ENCODE assay signal across 16 cellular contexts in genomic region chr13:112692586-112692985, GRCh38. TPM values are rescaled to one million over a fixed set of nuclear protein-coding genes. Genes with fewer than 3 reads are reported as not detected.
DNase-seq lines count a peak whose midpoint lies in the region; ATAC-seq, FAIRE-seq and TF ChIP-seq lines count a peak whose summit lies in the region.
"Had no signal": no experiment of that assay in that cellular context is flagged by ENCODE, and none has a peak within 500 bp of the region (broad histone marks: within the 10 kb centered on the region; RNA-seq: fewer than 3 reads in every experiment).

No MANE protein-coding gene starts in this region.

- 0 out of 2 replicates have a peak, but pooled peaks cover 3% of the 10 kb centered on the region for H4K20me1 ChIP-seq in GM12878 (ENCODE audit: control insufficient read depth, insufficient read depth)

- H3K9me3 Mint-ChIP-seq in activated CD4-positive, alpha-beta T cell treated with anti-CD3 and anti-CD28 coated beads, Interleukin-2, amount 10 ng/mL, durations not matched to agents 7 days and 5 days: no peaks in the 10 kb centered on the region
- no peaks in the 10 kb centered on the region for H3K9me3 Mint-ChIP-seq in nephron progenitor cell

- no peaks in the 10 kb centered on the region for H3K27me3 ChIP-seq in GM12878 (replicated peaks in 1 of 2; ENCODE audit: control insufficient read depth in 2 of 2, insufficient read depth in 2 of 2, low read length in 1 of 2)
- H3K27me3 ChIP-seq: colonic mucosa had no signal

- H3K27ac Mint-ChIP-seq in activated CD4-positive, alpha-beta T cell treated with anti-CD3 and anti-CD28 coated beads, Interleukin-2, amount 10 ng/mL, durations not matched to agents 7 days and 5 days: no peak overlapping the region
- H3K27ac Mint-ChIP-seq in nephron progenitor cell: no peak overlapping the region

- peaks cover 0 to 2% of the 10 kb centered on the region in 2 experiments; a peak in 1 of 4 replicates for H3K36me3 ChIP-seq in GM12878 (ENCODE audit: control insufficient read depth in 2 of 2, insufficient read depth in 2 of 2, low read length in 1 of 2)
- H3K36me3 ChIP-seq: colonic mucosa, thoracic aorta had no signal

- no peak overlapping the region for H2AFZ ChIP-seq in GM12878 (ENCODE audit: control insufficient read depth, low read depth, low read length)
- H2AFZ ChIP-seq: parathyroid adenoma had no signal

- TF ChIP-seq CTCF in GM12878 (IDR thresholded peaks at IDR 0.05 in 2 of 3, conservative IDR thresholded peaks at IDR 0.05 in 1 of 3; ENCODE audit: control insufficient read depth in 2 of 3, extremely low read depth in 1 of 3, insufficient read depth in 1 of 3, low read depth in 3 of 3, low read length in 3 of 3) (no peak), nephron progenitor cell (IDR thresholded peaks at IDR 0.05) (no peak), foreskin fibroblast (IDR thresholded peaks at IDR 0.05; ENCODE audit: low read depth, low read length) (no peak)

- H3K4me1 ChIP-seq in GM12878 (ENCODE audit: control insufficient read depth, insufficient read depth, low read length): peaks cover 27% of the 10 kb centered on the region
- H3K4me1 ChIP-seq: colonic mucosa had no signal

- CTCF ChIA-PET in activated CD4-positive, alpha-beta T cell treated with anti-CD3 and anti-CD28 coated beads, Interleukin-2, amount 10 ng/mL, durations not matched to agents 7 days and 5 days (lab: Charles Lee): no interaction called here
- CTCF ChIA-PET in GM12878 (lab: Yijun Ruan, JAX): no interaction called here

- H3K36me3 Mint-ChIP-seq in activated CD4-positive, alpha-beta T cell treated with anti-CD3 and anti-CD28 coated beads, Interleukin-2, amount 10 ng/mL, durations not matched to agents 7 days and 5 days (ENCODE audit: low read depth): peaks cover 6% of the 10 kb centered on the region
- H3K36me3 Mint-ChIP-seq in nephron progenitor cell (ENCODE audit: low read depth): peaks cover 6% of the 10 kb centered on the region

- peaks cover 50% of the 10 kb centered on the region for H3K79me2 ChIP-seq in GM12878 (ENCODE audit: control insufficient read depth, insufficient read depth, low read length)

- SMC1A ChIA-PET in GM12878 (lab: Charles Lee; ENCODE audit: uncharacterized antibody, unreplicated experiment): interaction anchor here (0.6 to 1.3 kb wide), 3 partner anchors 15 to 110 kb away, joined by 3 to 4 read pairs (median 3); no protein-coding TSS in a partner anchor

- peak overlapping the region; percentile 84 for H3K4me3 Mint-ChIP-seq in activated CD4-positive, alpha-beta T cell treated with anti-CD3 and anti-CD28 coated beads, Interleukin-2, amount 10 ng/mL, durations not matched to agents 7 days and 5 days
- H3K4me3 Mint-ChIP-seq in nephron progenitor cell: peak overlapping the region; percentile 95

- intact Hi-C loops in GM12878 (cut with micrococcal nuclease; ENCODE audit: unreplicated experiment): no loop called here

- FAIRE-seq in H54 (lab: Jason Lieb, UNC): peak; percentile 38
- no peak for FAIRE-seq in GM12878 (lab: Jason Lieb, UNC)
- FAIRE-seq: A549, HTR-8/SVneo had no signal

- no peak overlapping the region; the same call in 1 of the 2 replicates for H3K9ac ChIP-seq in GM12878 (ENCODE audit: control insufficient read depth, insufficient read depth, low read length)
- H3K9ac ChIP-seq: parathyroid adenoma had no signal

- no peak for DNase-seq in activated CD4-positive, alpha-beta T cell treated with anti-CD3 and anti-CD28 coated beads, Interleukin-2, amount 10 ng/mL, durations not matched to agents 7 days and 5 days
- no peak for DNase-seq in activated CD4-positive, alpha-beta T cell treated with anti-CD3 and anti-CD28 coated beads for 1 hour
- DNase-seq in H54 (ENCODE audit: insufficient read length, low spot score) (no peak), GM12878 (ENCODE audit: low read depth, low spot score) (no peak), nephron progenitor cell (no peak), foreskin fibroblast (no peak), anterior cingulate cortex (lab: John Stamatoyannopoulos, UW) (no peak)
- DNase-seq: colonic mucosa, DMS 273 treated with DMSO at 0.1 percent for 48 hours, NCI-H1105 treated with DMSO at 0.1 percent for 48 hours, OCI-M1 had no signal

- RAD21 ChIA-PET in GM12878 (lab: Charles Lee; ENCODE audit: unreplicated experiment): interaction anchor here (2.0 kb wide), 1 partner anchor 181 kb away, joined by 7 read pairs; no protein-coding TSS in a partner anchor

- H3K4me1 Mint-ChIP-seq in activated CD4-positive, alpha-beta T cell treated with anti-CD3 and anti-CD28 coated beads, Interleukin-2, amount 10 ng/mL, durations not matched to agents 7 days and 5 days: peaks cover 48% of the 10 kb centered on the region
- H3K4me1 Mint-ChIP-seq in nephron progenitor cell: peaks cover 56% of the 10 kb centered on the region

- 0 out of 2 replicates have a peak overlapping the region, but pooled peaks have one; percentile 19 for H3K27ac ChIP-seq in GM12878 (ENCODE audit: control insufficient read depth, insufficient read depth)
- H3K27ac ChIP-seq: A549, colonic mucosa, thoracic aorta had no signal

- TF ChIP-seq RAD21 in GM12878 (IDR thresholded peaks at IDR 0.05; ENCODE audit: insufficient read depth, low read depth, low read length): no peak

- H3K4me3 ChIP-seq in GM12878: peak overlapping the region; percentile 75; the same call in 1 of the 2 replicates
- H3K4me3 ChIP-seq in foreskin fibroblast (ENCODE audit: low read depth in 1 of 2, low read length in 2 of 2): no peak overlapping the region
- H3K4me3 ChIP-seq: colonic mucosa had no signal

- peak overlapping the region; percentile 70; the same call in 1 of the 2 replicates for H3K4me2 ChIP-seq in GM12878 (ENCODE audit: control insufficient read depth, insufficient read depth)

- ATAC-seq in GM12878: no peak
- no peak for ATAC-seq in HG03025 (IDR thresholded peaks at IDR 0.05; ENCODE audit: low FRiP score, unreplicated experiment)
- ATAC-seq: A549 had no signal

- in situ Hi-C loops in GM12878 (cut with MboI): loop anchor here (5.0 kb wide), 1 partner anchor 180 kb away; no protein-coding TSS in a partner anchor

- BruUV-seq in GM12878 (replicated peaks; lab: Mats Ljungman, UMichigan): TSS peak; percentile 29

- no peak for TF ChIP-seq POLR2A in H54 (IDR thresholded peaks at IDR 0.05; ENCODE audit: low read depth, low read length)
- no peak for TF ChIP-seq POLR2A in GM12878 (IDR thresholded peaks at IDR 0.05; ENCODE audit: low read depth, low read length)

- TF ChIP-seq EP300 in GM12878 (IDR thresholded peaks at IDR 0.05; ENCODE audit: borderline replicate concordance in 1 of 2, control insufficient read depth in 1 of 2, low read depth in 2 of 2, low read length in 2 of 2): no peak

- WGBS in GM12878 (ENCODE audit: insufficient coverage, insufficient replicate concordance, low lambda C conversion rate, missing lambda C conversion rate): 93% methylated on average over 5 of the region's 5 CpGs

- H3K9me3 ChIP-seq in GM12878 (replicated peaks; ENCODE audit: control insufficient read depth, insufficient read depth, low read length): no peaks in the 10 kb centered on the region
- H3K9me3 ChIP-seq: A549, colonic mucosa, thoracic aorta had no signal

- POLR2A ChIA-PET in activated CD4-positive, alpha-beta T cell treated with anti-CD3 and anti-CD28 coated beads, Interleukin-2, amount 10 ng/mL, durations not matched to agents 7 days and 5 days (lab: Charles Lee): no interaction called here
- POLR2A ChIA-PET in GM12878 (lab: Charles Lee): no interaction called here

- no peaks in the 10 kb centered on the region for H3K27me3 Mint-ChIP-seq in activated CD4-positive, alpha-beta T cell treated with anti-CD3 and anti-CD28 coated beads, Interleukin-2, amount 10 ng/mL, durations not matched to agents 7 days and 5 days
- H3K27me3 Mint-ChIP-seq in nephron progenitor cell (ENCODE audit: low read depth, poor library complexity): no peaks in the 10 kb centered on the region

TF ChIP-seq in GM12878, 131 proteins besides CTCF, POLR2A, EP300 and RAD21:
- TF ChIP-seq NKRF (conservative IDR thresholded peaks at IDR 0.05) (no peak), NFXL1 (IDR thresholded peaks at IDR 0.05; ENCODE audit: borderline replicate concordance) (no peak), CEBPB (IDR thresholded peaks at IDR 0.05; ENCODE audit: borderline replicate concordance in 1 of 2, low read depth in 2 of 2, low read length in 2 of 2) (no peak), CREB1 (IDR thresholded peaks at IDR 0.05; ENCODE audit: low read depth) (no peak)

RNA-seq across cellular contexts. Expression of gene ATP11A, which starts 2.7 kb away (rescaled TPM):
- 10 to 100 TPM; 63.1 to 68.4 TPM for total RNA-seq in activated CD4-positive, alpha-beta T cell treated with anti-CD3 and anti-CD28 coated beads, Interleukin-2, amount 10 ng/mL, durations not matched to agents 7 days and 5 days
- total RNA-seq in GM12878 (2013; cell fraction: nucleolus; rRNA removed): 142 and 148 TPM in 2 replicates
- total RNA-seq in GM12878 (2014; rRNA removed): 12.3 and 14.3 TPM in 2 replicates
- 8.4 and 8.9 TPM in 2 replicates for total RNA-seq in GM12878 (2014; rRNA removed; fragmentation: Illumina TruSeq; extraction: Trizol)
- total RNA-seq in GM12878 (2021): 59.0 and 69.6 TPM in 2 replicates
- polyA plus RNA-seq in GM12878 (2011; ENCODE audit: low read depth): 10.8 TPM
- 5.7 and 5.9 TPM in 2 replicates for polyA plus RNA-seq in GM12878 (2011; rRNA removed)
- polyA plus RNA-seq in GM12878 (2011; cell fraction: cytosol; rRNA removed): 9.3 and 11.4 TPM in 2 replicates
- 86.2 and 125 TPM in 2 replicates for polyA plus RNA-seq in GM12878 (2011; cell fraction: nucleus; rRNA removed)
- 16.6 and 17.2 TPM in 2 replicates for polyA plus RNA-seq in GM12878 (2012)
- 17.6 and 21.6 TPM in 2 replicates for polyA plus RNA-seq in GM12878 (2014; fragmentation: Illumina TruSeq; extraction: Trizol)
- polyA plus RNA-seq in GM12878 (2014; fragmentation: Nextera tagmentation; extraction: Ambion mirVana): 1 to 10 TPM; 1.4 to 2.1 TPM
- polyA plus RNA-seq in GM12878 (2014; rRNA removed): 21.9 and 31.1 TPM in 2 replicates
- 10 to 100 TPM; 14.5 to 17.2 TPM for polyA plus RNA-seq in GM12878 (2016; fragmentation: Nextera tagmentation; extraction: Ambion mirVana)
- polyA minus RNA-seq in GM12878 (2011; rRNA and poly(A)+ RNA removed): 21.1 and 21.8 TPM in 2 replicates
- 15.1 and 16.3 TPM in 2 replicates for polyA minus RNA-seq in GM12878 (2011; cell fraction: cytosol; rRNA and poly(A)+ RNA removed)
- 31.6 and 60.1 TPM in 2 replicates for polyA minus RNA-seq in GM12878 (2011; cell fraction: nucleus; rRNA and poly(A)+ RNA removed)
